In genomic region chr4:54315561-54315960, GRCh38 we compare ENCODE assay signal across 11 cellular contexts.
DNase-seq lines count a peak whose midpoint lies in the region; ATAC-seq and TF ChIP-seq lines count a peak whose summit lies in the region.
"Had no signal": no experiment of that assay in that cellular context is flagged by ENCODE, and none has a peak within 500 bp of the region (broad histone marks: within the 10 kb centered on the region; RNA-seq: fewer than 3 reads in every experiment).

No MANE protein-coding gene starts in this region.

- no peak for TF ChIP-seq CTCF in left lung (IDR thresholded peaks at IDR 0.05)

- H3K4me1 ChIP-seq in left lung = no peaks in the 10 kb centered on the region
- H3K4me1 ChIP-seq: vagina had no signal

- peak; percentile 99 for ATAC-seq in GM21619 (IDR thresholded peaks at IDR 0.05; ENCODE audit: unreplicated experiment)
- peak; percentile 97 for ATAC-seq in HG03457 (IDR thresholded peaks at IDR 0.05; ENCODE audit: unreplicated experiment)
- peak; percentile 58 for ATAC-seq in left lung

- DNase-seq in NCI-H1092 treated with DMSO at 0.1 percent for 48 hours (lab: John Stamatoyannopoulos, UW) (peak; percentile 2), NCI-H1092 (lab: John Stamatoyannopoulos, UW) (no peak), left lung (no peak), NCI-H82 treated with DMSO at 0.1 percent for 48 hours (lab: John Stamatoyannopoulos, UW; ENCODE audit: unreplicated experiment) (no peak), A172 (ENCODE audit: low spot score) (no peak), T1000 (lab: John Stamatoyannopoulos, UW) (no peak)
- DNase-seq: activated CD8-positive, alpha-beta memory T cell treated with anti-CD3 and anti-CD28 coated beads, Interleukin-2, amount 50 U/mL, for 48 hours; stimulated activated CD4-positive, alpha-beta T cell treated with anti-CD3 and anti-CD28 coated beads, Interleukin-12 subunit alpha, Interleukin-12 subunit beta, amount 100 ng/mL, for 4 hours had no signal

- intact Hi-C loops in left lung (cut with DNase I) = no loop called here

- no peaks in the 10 kb centered on the region for H3K9me3 ChIP-seq in left lung
- H3K9me3 ChIP-seq: vagina had no signal

- H3K36me3 ChIP-seq in left lung = no peaks in the 10 kb centered on the region
- H3K36me3 ChIP-seq: vagina had no signal

- no peak overlapping the region for H3K4me3 ChIP-seq in left lung
- H3K4me3 ChIP-seq: vagina had no signal

- H3K27ac ChIP-seq in left lung = no peak overlapping the region
- H3K27ac ChIP-seq: vagina had no signal

- H3K27me3 ChIP-seq in left lung = peaks cover 0 to 9% of the 10 kb centered on the region in 2 donors
- H3K27me3 ChIP-seq: vagina had no signal
